9 cellular contexts compared by ENCODE assay signal in the genomic region with DNA sequence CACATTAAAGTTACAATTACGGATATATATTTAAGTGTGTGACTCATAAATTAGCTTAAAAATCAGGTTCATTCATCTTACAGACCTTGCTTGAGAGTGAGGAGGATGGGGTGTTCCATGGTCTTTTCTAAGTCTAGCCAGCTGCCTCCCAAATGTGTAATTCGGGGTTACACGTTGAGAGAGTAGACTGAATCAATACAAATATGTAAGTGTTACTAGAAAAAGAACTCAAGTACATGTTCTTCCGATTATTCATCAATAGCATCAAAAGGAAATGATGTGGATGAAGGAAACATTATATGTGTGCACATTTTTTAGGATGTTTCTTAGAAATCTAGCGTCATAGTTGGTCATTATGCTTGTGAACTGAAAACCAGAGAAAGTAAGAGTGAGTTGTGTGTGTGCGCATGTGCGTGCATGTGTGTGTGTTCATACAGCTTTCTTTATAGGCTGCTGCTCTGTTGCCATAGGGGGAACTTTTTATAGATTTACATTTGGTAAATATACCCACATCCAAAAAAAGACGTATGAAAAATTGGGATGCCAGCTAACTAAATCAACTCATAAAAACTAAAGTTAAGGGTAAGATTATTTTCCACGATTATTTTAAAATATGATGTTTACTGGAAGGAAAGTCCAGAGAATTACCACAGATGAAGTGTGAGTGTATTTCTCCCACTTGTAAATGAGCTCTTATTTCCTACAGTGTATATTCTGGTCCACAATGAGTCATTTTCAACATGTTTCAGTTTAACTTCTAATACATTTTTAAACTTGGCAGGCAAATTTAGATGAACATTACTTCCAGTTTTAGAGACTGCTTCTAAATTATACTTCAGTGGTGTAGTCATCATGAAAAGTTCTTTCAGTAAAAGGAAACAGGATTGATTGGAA.
DNase-seq lines count a peak whose midpoint lies in the region; ATAC-seq and TF ChIP-seq lines count a peak whose summit lies in the region.
"Had no signal": no experiment of that assay in that cellular context is flagged by ENCODE, and none has a peak within 500 bp of the region (broad histone marks: within the 10 kb centered on the region; RNA-seq: fewer than 3 reads in every experiment).

No MANE protein-coding gene starts in this region.

- H3K36me3 ChIP-seq in adipocyte (ENCODE audit: control insufficient read depth, insufficient read depth, low read length, severe bottlenecking) (no peaks in the 10 kb centered on the region), WERI-Rb-1 (peaks cover 3% of the 10 kb centered on the region), esophagus squamous epithelium (peaks cover 0 to 21% (median 0%) of the 10 kb centered on the region in 3 donors)

- H3K9ac ChIP-seq in adipocyte (ENCODE audit: low read length): peak overlapping the region; percentile 1

- peak overlapping the region; percentile 25 for H3K4me3 ChIP-seq in adipocyte (ENCODE audit: low read length)
- H3K4me3 ChIP-seq in WERI-Rb-1 (ENCODE audit: low read depth, low read length): no peak overlapping the region
- no peak overlapping the region for H3K4me3 ChIP-seq in esophagus squamous epithelium

- H3K27me3 ChIP-seq in adipocyte (replicated peaks; ENCODE audit: control insufficient read depth, insufficient read depth, low read length): no peaks in the 10 kb centered on the region
- no peaks in the 10 kb centered on the region for H3K27me3 ChIP-seq in WERI-Rb-1 (ENCODE audit: insufficient read depth, low read depth, severe bottlenecking)
- no peaks in the 10 kb centered on the region for H3K27me3 ChIP-seq in esophagus squamous epithelium

- DNase-seq in EL (peak; percentile 32), adipocyte (ENCODE audit: low read depth) (peak; percentile 65), WERI-Rb-1 (no peak), hypothalamus (lab: John Stamatoyannopoulos, UW) (no peak), esophagus squamous epithelium (lab: John Stamatoyannopoulos, UW) (no peak)
- DNase-seq in activated CD8-positive, alpha-beta memory T cell treated with anti-CD3 and anti-CD28 coated beads for 24 hours: no peak
- DNase-seq: NCI-H526 treated with DMSO at 0.1 percent for 48 hours had no signal

- WGBS in esophagus squamous epithelium, 2 donors: 64 to 76% methylated on average over 9 of the region's 9 CpGs

- TF ChIP-seq POLR2A in esophagus squamous epithelium (IDR thresholded peaks at IDR 0.05): no peak

- TF ChIP-seq CTCF in WERI-Rb-1 (IDR thresholded peaks at IDR 0.05; ENCODE audit: low read depth, low read length) (no peak), esophagus squamous epithelium (IDR thresholded peaks at IDR 0.05) (no peak)

- intact Hi-C loops in esophagus squamous epithelium (cut with DNase I): no loop called here

- peaks cover 10% of the 10 kb centered on the region for H3K4me1 ChIP-seq in adipocyte (ENCODE audit: control insufficient read depth, insufficient read depth, low read length)
- H3K4me1 ChIP-seq in esophagus squamous epithelium: no peaks in the 10 kb centered on the region

- no peaks in the 10 kb centered on the region for H3K9me3 ChIP-seq in adipocyte (ENCODE audit: control insufficient read depth, low read length)
- H3K9me3 ChIP-seq in WERI-Rb-1 (ENCODE audit: severe bottlenecking): no peaks in the 10 kb centered on the region
- H3K9me3 ChIP-seq in esophagus squamous epithelium: no peaks in the 10 kb centered on the region

- ATAC-seq in GM19025 (IDR thresholded peaks at IDR 0.05; ENCODE audit: low read depth, unreplicated experiment) (peak; percentile 85), HG02973 (IDR thresholded peaks at IDR 0.05; ENCODE audit: unreplicated experiment) (peak; percentile 93)

- H3K27ac ChIP-seq in WERI-Rb-1 (no peak overlapping the region), esophagus squamous epithelium (no peak overlapping the region)

Comparison
In these comparisons a context has a peak if more than half of its experiments do, and no peak if none do; other contexts are left out.
1. DNase-seq: peak in EL (single experiment) and adipocyte (single experiment); none in WERI-Rb-1 (single experiment), hypothalamus (0 of 51), activated CD8-positive, alpha-beta memory T cell treated with anti-CD3 and anti-CD28 coated beads for 24 hours (single experiment) and esophagus squamous epithelium (single experiment).